Comparison of ENCODE assay signal across 11 cellular contexts in genomic region chr7:143792633-143793032, GRCh38. TPM values are rescaled to one million over a fixed set of nuclear protein-coding genes. Genes with fewer than 3 reads are reported as not detected.
DNase-seq lines count a peak whose midpoint lies in the region; ATAC-seq, FAIRE-seq and TF ChIP-seq lines count a peak whose summit lies in the region.
"Not testable (repeated sequence)": the region's sequence is repeated elsewhere in the genome, so short reads cannot be mapped to it uniquely, and the experiment has no call there.
"Had no signal": no experiment of that assay in that cellular context is flagged by ENCODE, and none has a peak within 500 bp of the region (broad histone marks: within the 10 kb centered on the region; RNA-seq: fewer than 3 reads in every experiment).

No MANE protein-coding gene starts in this region.

- H3K4me3 Mint-ChIP-seq in activated naive CD4-positive, alpha-beta T cell treated with anti-CD3 and anti-CD28 coated beads for 36 hours = not testable (repeated sequence)

- not testable (repeated sequence) for TF ChIP-seq CTCF in A549 (IDR thresholded peaks at IDR 0.05)

- TF ChIP-seq EP300 in A549 (IDR thresholded peaks at IDR 0.05) = not testable (repeated sequence)

- not testable (repeated sequence) for TF ChIP-seq RAD21 in A549 (conservative IDR thresholded peaks at IDR 0.05 in 1 of 2, IDR thresholded peaks at IDR 0.05 in 1 of 2)

- H3K4me2 ChIP-seq in A549 = not testable (repeated sequence)

- ATAC-seq in A549 = peak; percentile 39 to 53; a peak in 2 of 6 replicates
- peak; percentile 85 to 90 for ATAC-seq in activated CD4-positive, CD25-positive, alpha-beta regulatory T cell treated with anti-CD3 and anti-CD28 coated beads, Interleukin-2, amount 50 U/mL, for 24 hours
- ATAC-seq in esophagus mucosa = peak; percentile 85
- peak; percentile 100 for ATAC-seq in stimulated activated naive CD8-positive, alpha-beta T cell treated with anti-CD3 and anti-CD28 coated beads, Interleukin-15, Interleukin-2, amounts not matched to agents 100 U/mL and 50 U/mL, for 24 hours

- TF ChIP-seq POLR2A in A549 (IDR thresholded peaks at IDR 0.05; ENCODE audit: low read length) = not testable (repeated sequence)

- H3K4me1 Mint-ChIP-seq in activated naive CD4-positive, alpha-beta T cell treated with anti-CD3 and anti-CD28 coated beads for 36 hours (ENCODE audit: low read depth) = not testable (repeated sequence)

- not testable (repeated sequence) for H3K27ac ChIP-seq in A549

- H3K9me3 Mint-ChIP-seq in activated naive CD4-positive, alpha-beta T cell treated with anti-CD3 and anti-CD28 coated beads for 36 hours = not testable (repeated sequence)

- not testable (repeated sequence) for H3K9me3 ChIP-seq in A549

- H3K4me3 ChIP-seq in A549 = not testable (repeated sequence)

- not testable (repeated sequence) for DNase-seq in A549 (ENCODE audit: low read depth in 1 of 2, low spot score in 1 of 2)
- DNase-seq in activated CD8-positive, alpha-beta memory T cell treated with anti-CD3 and anti-CD28 coated beads, Interleukin-2, amount 50 U/mL, for 4 hours = peak; percentile 14
- DNase-seq in activated naive CD4-positive, alpha-beta T cell treated with anti-CD3 and anti-CD28 coated beads for 36 hours = peak; percentile 70
- DNase-seq in stimulated activated CD4-positive, alpha-beta T cell treated with anti-CD3 and anti-CD28 coated beads, Interleukin-15, amount 100 ng/mL, for 24 hours = peak; percentile 32
- DNase-seq in stimulated activated CD4-positive, alpha-beta T cell treated with anti-CD3 and anti-CD28 coated beads, TNF-alpha, amount 100 ng/mL, for 48 hours (ENCODE audit: low read depth in 3 of 3) = peak in 2 of 3 donors; percentile 2 to 18
- peak; percentile 42 for DNase-seq in stimulated activated naive CD8-positive, alpha-beta T cell treated with anti-CD3 and anti-CD28 coated beads, Interleukin-15, Interleukin-2, amounts not matched to agents 100 U/mL and 50 U/mL, for 24 hours

- CTCF ChIA-PET in A549 (lab: Yijun Ruan, JAX); activated naive CD4-positive, alpha-beta T cell treated with anti-CD3 and anti-CD28 coated beads for 36 hours (lab: Charles Lee): not testable (repeated sequence)

- POLR2A ChIA-PET in A549 (lab: Yijun Ruan, JAX) = not testable (repeated sequence)

- not testable (repeated sequence) for H3K36me3 Mint-ChIP-seq in activated naive CD4-positive, alpha-beta T cell treated with anti-CD3 and anti-CD28 coated beads for 36 hours (ENCODE audit: low read depth)

- not testable (repeated sequence) for H3K27ac Mint-ChIP-seq in activated naive CD4-positive, alpha-beta T cell treated with anti-CD3 and anti-CD28 coated beads for 36 hours

- 80% methylated on average over 2 of the region's 2 CpGs for WGBS in A549 (ENCODE audit: missing lambda C conversion rate)

- H3K27me3 Mint-ChIP-seq in activated naive CD4-positive, alpha-beta T cell treated with anti-CD3 and anti-CD28 coated beads for 36 hours (ENCODE audit: low read depth) = not testable (repeated sequence)

- intact Hi-C loops in activated naive CD4-positive, alpha-beta T cell treated with anti-CD3 and anti-CD28 coated beads for 36 hours (cut with micrococcal nuclease) = not testable (repeated sequence)

- not testable (repeated sequence) for H3K4me1 ChIP-seq in A549

- FAIRE-seq in A549 (lab: Jason Lieb, UNC) = not testable (repeated sequence)

RNA-seq across cellular contexts. Expression of gene CTAGE6, which starts 35.1 kb away (rescaled TPM):
- polyA plus RNA-seq in A549 (2011; rRNA removed) (not detected in 2 replicates), A549 (2017; fragmentation: RNase III; extraction: RNeasy Plus Mini Kit Qiagen cat#74134 plus additional on column Dnase treatment) (not detected in 3 replicates)
- not detected in 2 replicates for polyA plus RNA-seq in A549 (2012; cell fraction: cytosol; rRNA removed)
- polyA plus RNA-seq in A549 (2012; cell fraction: nucleus; rRNA removed) = 0.07 TPM in 1 of 2 replicates, not detected in the other
- polyA minus RNA-seq in A549 (2011; rRNA and poly(A)+ RNA removed) = not detected in 2 replicates
- total RNA-seq in activated naive CD4-positive, alpha-beta T cell treated with anti-CD3 and anti-CD28 coated beads for 36 hours = under 1 TPM; 0.98 to 0.99 TPM
- 0.16 TPM for total RNA-seq in esophagus mucosa
- total RNA-seq: GM12878, H4, PC-9 had no signal

Comparison
In these comparisons a context has a peak if more than half of its experiments do, and no peak if none do; other contexts are left out.
1. ATAC-seq: peak in every context shown above with its lines; median percentile 100 in stimulated activated naive CD8-positive, alpha-beta T cell treated with anti-CD3 and anti-CD28 coated beads, Interleukin-15, Interleukin-2, amounts not matched to agents 100 U/mL and 50 U/mL, for 24 hours; 88 in activated CD4-positive, CD25-positive, alpha-beta regulatory T cell treated with anti-CD3 and anti-CD28 coated beads, Interleukin-2, amount 50 U/mL, for 24 hours; 85 in esophagus mucosa; 46 in A549.